Comparison of ENCODE assay signal across 20 cellular contexts in genomic region chr2:33094303-33094702, GRCh38.
"Had no signal": no experiment of that assay in that cellular context is flagged by ENCODE, and none has a peak within 500 bp of the region (broad histone marks: within the 10 kb centered on the region; RNA-seq: fewer than 3 reads in every experiment).

No MANE protein-coding gene starts in this region.

- H3K4me3 ChIP-seq: coronary artery, heart left ventricle, lung, pancreas, tibial nerve had no signal

- H3K9me3 Mint-ChIP-seq: endodermal cell; stimulated activated memory B cell treated with anti-CD40 and anti-IgM and Interleukin-4, amounts not matched to agents 10 μg/mL and 1 μg/mL and 100 μg/mL, for 72 hours had no signal

- H3K36me3 ChIP-seq: heart left ventricle, pancreas, tibial nerve had no signal

- ATAC-seq: stimulated activated memory B cell treated with anti-CD40 and anti-IgM and Interleukin-4, amounts not matched to agents 10 μg/mL and 1 μg/mL and 100 μg/mL, for 72 hours had no signal

- DNase-seq: effector CD4-positive, alpha-beta T cell; endodermal cell; foreskin melanocyte; heart left ventricle; hippocampal formation; kidney glomerular epithelial cell; mesendoderm; naive B cell; occipital lobe; pancreas; right cardiac atrium; stimulated activated CD4-positive, alpha-beta T cell treated with anti-CD3 and anti-CD28 coated beads, Interleukin-4, amount 100 ng/mL, for 24 hours had no signal

- H3K27ac Mint-ChIP-seq: endodermal cell; naive B cell; nephron; progenitor cell of endocrine pancreas; stimulated activated memory B cell treated with anti-CD40 and anti-IgM and Interleukin-4, amounts not matched to agents 10 μg/mL and 1 μg/mL and 100 μg/mL, for 72 hours; stimulated activated naive CD8-positive, alpha-beta T cell treated with anti-CD3 and anti-CD28 coated beads, Interleukin-15, Interleukin-2, amounts not matched to agents 100 ng/mL and 50 ng/mL, for 24 hours had no signal

- H3K4me1 ChIP-seq: pancreas had no signal

- H3K27me3 Mint-ChIP-seq: progenitor cell of endocrine pancreas had no signal

- H3K36me3 Mint-ChIP-seq: naive B cell; stimulated activated memory B cell treated with anti-CD40 and anti-IgM and Interleukin-4, amounts not matched to agents 10 μg/mL and 1 μg/mL and 100 μg/mL, for 72 hours had no signal

- H3K27me3 ChIP-seq: heart left ventricle, pancreas, tibial nerve had no signal

- FAIRE-seq: islet of Langerhans, pancreas had no signal

- H3K27ac ChIP-seq: coronary artery, heart left ventricle, pancreas, tibial nerve had no signal

- H3K9me3 ChIP-seq: pancreas had no signal

- H3K4me3 Mint-ChIP-seq: endodermal cell; naive B cell; nephron; stimulated activated memory B cell treated with anti-CD40 and anti-IgM and Interleukin-4, amounts not matched to agents 10 μg/mL and 1 μg/mL and 100 μg/mL, for 72 hours; stimulated activated naive CD8-positive, alpha-beta T cell treated with anti-CD3 and anti-CD28 coated beads, Interleukin-15, Interleukin-2, amounts not matched to agents 100 ng/mL and 50 ng/mL, for 24 hours had no signal

- H3K4me1 Mint-ChIP-seq: endodermal cell; naive B cell; nephron; stimulated activated memory B cell treated with anti-CD40 and anti-IgM and Interleukin-4, amounts not matched to agents 10 μg/mL and 1 μg/mL and 100 μg/mL, for 72 hours had no signal
